ENCODE assay signal across 1 cellular context in the genomic region with DNA sequence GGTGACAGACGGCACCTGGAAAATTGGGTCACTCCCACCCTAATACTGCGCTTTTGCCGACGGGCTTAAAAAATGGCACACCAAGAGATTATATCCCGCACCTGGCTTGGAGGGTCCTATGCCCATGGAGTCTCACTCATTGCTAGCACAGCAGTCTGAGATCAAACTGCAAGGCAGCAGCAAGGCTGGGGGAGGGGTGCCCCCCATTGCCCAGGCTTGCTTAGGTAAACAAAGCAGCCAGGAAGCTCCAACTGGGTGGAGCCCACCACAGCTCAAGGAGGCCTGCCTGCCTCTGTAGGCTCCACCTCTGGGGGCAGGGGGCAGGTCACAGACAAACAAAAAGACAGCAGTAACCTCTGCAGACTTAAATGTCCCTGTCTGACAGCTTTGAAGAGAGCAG. TPM values are rescaled to one million over a fixed set of nuclear protein-coding genes. Genes with fewer than 3 reads are reported as not detected.
"Had no signal": no experiment of that assay in that cellular context is flagged by ENCODE, and none has a peak within 500 bp of the region (broad histone marks: within the 10 kb centered on the region; RNA-seq: fewer than 3 reads in every experiment).

No MANE protein-coding gene starts in this region.

RNA-seq across cellular contexts. Expression of gene CFAP70, which starts 35.1 kb away (rescaled TPM):
- total RNA-seq: HT-29 had no signal
